In genomic region chr2:233156001-233156400, GRCh38 we compare ENCODE assay signal across 20 cellular contexts.
A peak's percentile ranks its signal among the peaks of the same experiment; 100 is the strongest.
DNase-seq lines count a peak whose midpoint lies in the region; ATAC-seq lines count a peak whose summit lies in the region.
"Had no signal": no experiment of that assay in that cellular context is flagged by ENCODE, and none has a peak within 500 bp of the region (broad histone marks: within the 10 kb centered on the region; RNA-seq: fewer than 3 reads in every experiment).

No MANE protein-coding gene starts in this region.

- DNase-seq in activated T-cell treated with anti-CD3 and anti-CD28 coated beads, Interleukin-2, amount 50 U/mL, for 72 hours: no peak
- DNase-seq in activated T-cell treated with anti-CD3 and anti-CD28 coated beads for 4 hours (no peak), NCI-H2196 (lab: John Stamatoyannopoulos, UW; ENCODE audit: unreplicated experiment) (peak; percentile 38), NCI-H2171 (lab: John Stamatoyannopoulos, UW) (no peak), NCI-H524 treated with DMSO at 0.1 percent for 48 hours (lab: John Stamatoyannopoulos, UW) (no peak)
- no peak for DNase-seq in central memory CD8-positive, alpha-beta T cell (ENCODE audit: low spot score in 2 of 2)
- no peak for DNase-seq in stimulated activated effector memory CD8-positive, alpha-beta T cell treated with anti-CD3 and anti-CD28 coated beads, Interleukin-12 subunit alpha, Interleukin-12 subunit beta, amount 100 ng/mL, for 72 hours (ENCODE audit: low spot score in 2 of 2)
- DNase-seq: activated CD4-positive, alpha-beta memory T cell treated with anti-CD3 and anti-CD28 coated beads for 36 hours; activated naive CD4-positive, alpha-beta T cell treated with anti-CD3 and anti-CD28 coated beads for 36 hours; aorta; EL; HCEC 1CT; NCI-H1930; SIG-M5; sigmoid colon; stimulated activated CD4-positive, alpha-beta T cell treated with anti-CD3 and anti-CD28 coated beads, Interleukin-15, amount 100 ng/mL, for 24 hours; SW 1271 had no signal

- no peak for ATAC-seq in activated T-cell treated with anti-CD3 and anti-CD28 coated beads, Interleukin-2, amount 50 U/mL, for 72 hours (replicated peaks in 1 of 2)
- no peak for ATAC-seq in central memory CD8-positive, alpha-beta T cell (replicated peaks; ENCODE audit: extremely low read depth, poor library complexity, severe bottlenecking)
- ATAC-seq in stimulated activated effector memory CD8-positive, alpha-beta T cell treated with anti-CD3 and anti-CD28 coated beads, Interleukin-12 subunit alpha, Interleukin-12 subunit beta, amount 100 ng/mL, for 72 hours: no peak
- ATAC-seq in HG02840 (IDR thresholded peaks at IDR 0.05; ENCODE audit: low FRiP score, unreplicated experiment): no peak
- ATAC-seq: activated CD4-positive, CD25-positive, alpha-beta regulatory T cell treated with anti-CD3 and anti-CD28 coated beads, Interleukin-2, amount 50 U/mL, for 24 hours had no signal

- H3K4me1 Mint-ChIP-seq in activated T-cell treated with anti-CD3 and anti-CD28 coated beads, Interleukin-2, amount 50 U/mL, for 72 hours (ENCODE audit: low read depth): peaks cover 9% of the 10 kb centered on the region
- H3K4me1 Mint-ChIP-seq in central memory CD8-positive, alpha-beta T cell: peaks cover 32% of the 10 kb centered on the region
- peaks cover 34% of the 10 kb centered on the region for H3K4me1 Mint-ChIP-seq in stimulated activated effector memory CD8-positive, alpha-beta T cell treated with anti-CD3 and anti-CD28 coated beads, Interleukin-12 subunit alpha, Interleukin-12 subunit beta, amount 100 ng/mL, for 72 hours

- peaks cover 5 to 19% of the 10 kb centered on the region in 2 donors for H3K36me3 Mint-ChIP-seq in activated T-cell treated with anti-CD3 and anti-CD28 coated beads, Interleukin-2, amount 50 U/mL, for 72 hours (ENCODE audit: insufficient read depth in 2 of 2)
- peaks cover 75% of the 10 kb centered on the region for H3K36me3 Mint-ChIP-seq in central memory CD8-positive, alpha-beta T cell (ENCODE audit: insufficient read depth)
- peaks cover 98% of the 10 kb centered on the region for H3K36me3 Mint-ChIP-seq in stimulated activated effector memory CD8-positive, alpha-beta T cell treated with anti-CD3 and anti-CD28 coated beads, Interleukin-12 subunit alpha, Interleukin-12 subunit beta, amount 100 ng/mL, for 72 hours

- no peaks in the 10 kb centered on the region for H3K9me3 Mint-ChIP-seq in activated T-cell treated with anti-CD3 and anti-CD28 coated beads, Interleukin-2, amount 50 U/mL, for 72 hours
- no peaks in the 10 kb centered on the region for H3K9me3 Mint-ChIP-seq in central memory CD8-positive, alpha-beta T cell
- no peaks in the 10 kb centered on the region for H3K9me3 Mint-ChIP-seq in stimulated activated effector memory CD8-positive, alpha-beta T cell treated with anti-CD3 and anti-CD28 coated beads, Interleukin-12 subunit alpha, Interleukin-12 subunit beta, amount 100 ng/mL, for 72 hours
- H3K9me3 Mint-ChIP-seq: activated CD4-positive, alpha-beta memory T cell treated with anti-CD3 and anti-CD28 coated beads for 36 hours; activated naive CD4-positive, alpha-beta T cell treated with anti-CD3 and anti-CD28 coated beads for 36 hours had no signal

- peak overlapping the region; percentile 66 for H3K27ac Mint-ChIP-seq in activated T-cell treated with anti-CD3 and anti-CD28 coated beads, Interleukin-2, amount 50 U/mL, for 72 hours
- H3K27ac Mint-ChIP-seq in central memory CD8-positive, alpha-beta T cell (ENCODE audit: low read depth): peak overlapping the region; percentile 79
- peak overlapping the region; percentile 70 for H3K27ac Mint-ChIP-seq in stimulated activated effector memory CD8-positive, alpha-beta T cell treated with anti-CD3 and anti-CD28 coated beads, Interleukin-12 subunit alpha, Interleukin-12 subunit beta, amount 100 ng/mL, for 72 hours
- H3K27ac Mint-ChIP-seq: activated CD4-positive, alpha-beta memory T cell treated with anti-CD3 and anti-CD28 coated beads for 36 hours; activated naive CD4-positive, alpha-beta T cell treated with anti-CD3 and anti-CD28 coated beads for 36 hours had no signal

- H3K27me3 Mint-ChIP-seq in activated T-cell treated with anti-CD3 and anti-CD28 coated beads, Interleukin-2, amount 50 U/mL, for 72 hours (ENCODE audit: low read depth): no peaks in the 10 kb centered on the region
- H3K27me3 Mint-ChIP-seq in central memory CD8-positive, alpha-beta T cell: no peaks in the 10 kb centered on the region
- H3K27me3 Mint-ChIP-seq: activated CD4-positive, alpha-beta memory T cell treated with anti-CD3 and anti-CD28 coated beads for 36 hours had no signal

- H3K4me3 Mint-ChIP-seq in activated T-cell treated with anti-CD3 and anti-CD28 coated beads, Interleukin-2, amount 50 U/mL, for 72 hours: no peak overlapping the region
- H3K4me3 Mint-ChIP-seq in central memory CD8-positive, alpha-beta T cell: no peak overlapping the region
- no peak overlapping the region for H3K4me3 Mint-ChIP-seq in stimulated activated effector memory CD8-positive, alpha-beta T cell treated with anti-CD3 and anti-CD28 coated beads, Interleukin-12 subunit alpha, Interleukin-12 subunit beta, amount 100 ng/mL, for 72 hours
- H3K4me3 Mint-ChIP-seq: activated CD4-positive, alpha-beta memory T cell treated with anti-CD3 and anti-CD28 coated beads for 36 hours; activated naive CD4-positive, alpha-beta T cell treated with anti-CD3 and anti-CD28 coated beads for 36 hours; neural crest cell had no signal
